In the genomic region with DNA sequence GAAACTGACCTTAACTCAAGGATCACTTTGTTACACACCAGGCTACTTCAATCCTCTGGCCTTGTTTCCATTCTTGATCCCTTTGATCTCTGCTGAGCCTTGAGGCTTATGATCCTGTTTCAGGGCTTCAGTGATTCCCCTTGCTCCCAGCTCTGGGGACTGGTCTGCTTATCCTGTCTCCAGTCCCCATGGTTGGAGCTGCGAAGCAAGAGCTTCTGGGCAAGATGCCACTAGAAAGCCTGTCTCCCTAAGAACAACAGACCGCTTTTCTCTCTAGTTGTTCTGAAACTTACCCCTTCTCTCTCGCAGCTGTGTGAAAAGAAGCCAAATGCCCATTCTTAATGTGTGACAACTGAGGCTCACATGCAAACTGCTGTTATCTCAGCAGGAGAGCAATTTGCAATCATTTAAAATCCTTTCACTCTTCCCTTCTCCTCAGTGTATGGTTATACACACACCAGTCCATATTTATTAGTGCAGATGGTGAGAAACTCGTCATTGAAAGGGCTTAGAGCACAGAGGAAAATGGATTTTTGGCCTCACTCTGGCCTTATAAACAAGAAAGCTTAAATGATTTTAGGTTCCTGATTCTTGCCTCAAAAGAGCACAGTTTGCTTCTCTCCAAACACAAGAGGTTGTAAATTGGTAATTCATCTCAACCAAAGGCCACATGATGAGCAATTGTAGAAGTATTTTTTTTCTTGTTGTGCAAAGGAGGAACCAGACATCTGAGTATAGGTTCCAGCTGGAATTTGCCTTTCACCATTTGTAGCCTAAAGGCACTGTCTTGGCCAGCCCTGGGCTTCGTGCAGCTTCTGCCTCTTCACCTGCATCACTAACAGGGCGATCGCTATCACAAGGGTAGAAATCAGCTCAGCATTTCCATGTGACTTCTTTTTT, we compare ENCODE assay signal across 9 cellular contexts.
DNase-seq lines count a peak whose midpoint lies in the region; FAIRE-seq and TF ChIP-seq lines count a peak whose summit lies in the region.
"Had no signal": no experiment of that assay in that cellular context is flagged by ENCODE, and none has a peak within 500 bp of the region (broad histone marks: within the 10 kb centered on the region; RNA-seq: fewer than 3 reads in every experiment).

No MANE protein-coding gene starts in this region.

- H3K27me3 ChIP-seq in astrocyte (ENCODE audit: insufficient read depth, low read length), result no peaks in the 10 kb centered on the region

- H3K36me3 ChIP-seq in astrocyte (ENCODE audit: insufficient read depth, low read length), result no peaks in the 10 kb centered on the region
- H3K36me3 ChIP-seq in OCI-LY7 (ENCODE audit: insufficient read depth, low read length), result no peaks in the 10 kb centered on the region

- no peak overlapping the region for H3K4me3 Mint-ChIP-seq in astrocyte (ENCODE audit: unreplicated experiment)
- no peak overlapping the region for H3K4me3 Mint-ChIP-seq in activated CD4-positive, alpha-beta memory T cell treated with anti-CD3 and anti-CD28 coated beads, Interleukin-2, amount 10 ng/mL, durations not matched to agents 7 days and 5 days
- H3K4me3 Mint-ChIP-seq in osteocyte (ENCODE audit: unreplicated experiment), result no peak overlapping the region
- H3K4me3 Mint-ChIP-seq: activated CD8-positive, alpha-beta T cell treated with anti-CD3 and anti-CD28 coated beads for 36 hours had no signal

- H3K36me3 Mint-ChIP-seq in astrocyte (ENCODE audit: low read depth, unreplicated experiment), result no peaks in the 10 kb centered on the region
- H3K36me3 Mint-ChIP-seq in activated CD4-positive, alpha-beta memory T cell treated with anti-CD3 and anti-CD28 coated beads, Interleukin-2, amount 10 ng/mL, durations not matched to agents 7 days and 5 days (ENCODE audit: low read depth), result no peaks in the 10 kb centered on the region
- H3K36me3 Mint-ChIP-seq in osteocyte (ENCODE audit: unreplicated experiment), result no peaks in the 10 kb centered on the region

- no peaks in the 10 kb centered on the region for H3K9me2 ChIP-seq in OCI-LY7 (ENCODE audit: insufficient read depth, low read length)

- no TSS peak for BruUV-seq in OCI-LY7 (replicated peaks; lab: Mats Ljungman, UMichigan)

- H3K27ac ChIP-seq in astrocyte (ENCODE audit: low read depth, low read length), result no peak overlapping the region
- no peak overlapping the region for H3K27ac ChIP-seq in OCI-LY7 (ENCODE audit: low read depth, low read length, poor library complexity, severe bottlenecking)

- peak; percentile 22 for DNase-seq in SKM-1 treated with dmso at 0.1 percent for 144 hours (lab: John Stamatoyannopoulos, UW; ENCODE audit: unreplicated experiment)
- no peak for DNase-seq in SKM-1 (lab: John Stamatoyannopoulos, UW; ENCODE audit: unreplicated experiment)
- DNase-seq in astrocyte (ENCODE audit: low read depth), result peak; percentile 63
- DNase-seq in iPS DF 4.7 (ENCODE audit: extremely low read depth, low spot score), result peak; percentile 44
- DNase-seq in cerebellar nuclear complex (lab: John Stamatoyannopoulos, UW), result no peak
- no peak for DNase-seq in activated CD4-positive, alpha-beta memory T cell treated with anti-CD3 and anti-CD28 coated beads, Interleukin-2, amount 10 ng/mL, durations not matched to agents 7 days and 5 days
- DNase-seq in osteocyte (ENCODE audit: extremely low spot score, unreplicated experiment), result no peak
- no peak for DNase-seq in OCI-LY7 (ENCODE audit: low spot score)
- DNase-seq: activated CD8-positive, alpha-beta T cell treated with anti-CD3 and anti-CD28 coated beads for 36 hours had no signal

- H3K9ac ChIP-seq in astrocyte (ENCODE audit: low read length), result no peak overlapping the region

- peak overlapping the region; percentile 28 for H3K4me2 ChIP-seq in astrocyte (ENCODE audit: low read length)
- no peak overlapping the region for H3K4me2 ChIP-seq in OCI-LY7 (ENCODE audit: low read length)

- H3K4me1 Mint-ChIP-seq in astrocyte (ENCODE audit: low read depth, unreplicated experiment) (peaks cover 13% of the 10 kb centered on the region), osteocyte (ENCODE audit: unreplicated experiment) (peaks cover 32% of the 10 kb centered on the region)
- peaks cover 13% of the 10 kb centered on the region for H3K4me1 Mint-ChIP-seq in activated CD4-positive, alpha-beta memory T cell treated with anti-CD3 and anti-CD28 coated beads, Interleukin-2, amount 10 ng/mL, durations not matched to agents 7 days and 5 days

- CTCF ChIA-PET in activated CD4-positive, alpha-beta memory T cell treated with anti-CD3 and anti-CD28 coated beads, Interleukin-2, amount 10 ng/mL, durations not matched to agents 7 days and 5 days (lab: Charles Lee), result no interaction called here
- CTCF ChIA-PET in OCI-LY7 (lab: Charles Lee; ENCODE audit: unreplicated experiment), result no interaction called here

- H3K79me2 ChIP-seq in astrocyte (ENCODE audit: insufficient read depth, low read length) (no peaks in the 10 kb centered on the region), OCI-LY7 (ENCODE audit: insufficient read depth, low read depth, low read length) (no peaks in the 10 kb centered on the region)

- H3K27me3 Mint-ChIP-seq in astrocyte (ENCODE audit: low read depth, unreplicated experiment) (peaks cover 4% of the 10 kb centered on the region), osteocyte (ENCODE audit: unreplicated experiment) (peaks cover 13% of the 10 kb centered on the region)
- peaks cover 60% of the 10 kb centered on the region for H3K27me3 Mint-ChIP-seq in activated CD4-positive, alpha-beta memory T cell treated with anti-CD3 and anti-CD28 coated beads, Interleukin-2, amount 10 ng/mL, durations not matched to agents 7 days and 5 days

- intact Hi-C loops in OCI-LY7 (cut with micrococcal nuclease; ENCODE audit: unreplicated experiment), result no loop called here

- H3K9me3 Mint-ChIP-seq in astrocyte (ENCODE audit: unreplicated experiment) (peaks cover 4% of the 10 kb centered on the region), osteocyte (ENCODE audit: unreplicated experiment) (peaks cover 4% of the 10 kb centered on the region)
- no peaks in the 10 kb centered on the region for H3K9me3 Mint-ChIP-seq in activated CD4-positive, alpha-beta memory T cell treated with anti-CD3 and anti-CD28 coated beads, Interleukin-2, amount 10 ng/mL, durations not matched to agents 7 days and 5 days
- H3K9me3 Mint-ChIP-seq: activated CD8-positive, alpha-beta T cell treated with anti-CD3 and anti-CD28 coated beads for 36 hours had no signal

- no peak overlapping the region for H3K4me3 ChIP-seq in astrocyte (ENCODE audit: insufficient read depth, low read depth, low read length)
- H3K4me3 ChIP-seq in OCI-LY7 (ENCODE audit: low read depth, low read length, poor library complexity, severe bottlenecking), result no peak overlapping the region

- H3K9me3 ChIP-seq in astrocyte (ENCODE audit: insufficient read depth, low read depth, low read length) (no peaks in the 10 kb centered on the region), OCI-LY7 (ENCODE audit: low read length) (no peaks in the 10 kb centered on the region)

- H4K20me1 ChIP-seq in astrocyte (ENCODE audit: insufficient read depth, low read length) (no peaks in the 10 kb centered on the region), OCI-LY7 (ENCODE audit: insufficient read depth, low read length) (no peaks in the 10 kb centered on the region)

- no peak for FAIRE-seq in astrocyte (lab: Jason Lieb, UNC)

- H3K27ac Mint-ChIP-seq in astrocyte (ENCODE audit: unreplicated experiment) (peak overlapping the region; percentile 15), osteocyte (ENCODE audit: unreplicated experiment) (no peak overlapping the region)
- no peak overlapping the region for H3K27ac Mint-ChIP-seq in activated CD4-positive, alpha-beta memory T cell treated with anti-CD3 and anti-CD28 coated beads, Interleukin-2, amount 10 ng/mL, durations not matched to agents 7 days and 5 days
- H3K27ac Mint-ChIP-seq: activated CD8-positive, alpha-beta T cell treated with anti-CD3 and anti-CD28 coated beads for 36 hours had no signal

- TF ChIP-seq CTCF in astrocyte (IDR thresholded peaks at IDR 0.05; ENCODE audit: insufficient read depth, low read depth, low read length) (no peak), osteocyte (IDR thresholded peaks at IDR 0.05) (no peak), OCI-LY7 (conservative IDR thresholded peaks at IDR 0.05; ENCODE audit: low read length) (no peak)

- H3K4me1 ChIP-seq in astrocyte (ENCODE audit: insufficient read depth, low read length) (peaks cover 27% of the 10 kb centered on the region), OCI-LY7 (ENCODE audit: insufficient read depth, low read length, poor library complexity, severe bottlenecking) (peaks cover 19% of the 10 kb centered on the region)

- H2AFZ ChIP-seq in astrocyte (ENCODE audit: low read depth, low read length) (peak overlapping the region; percentile 39), OCI-LY7 (ENCODE audit: low read length) (no peak overlapping the region)

- POLR2A ChIA-PET in activated CD4-positive, alpha-beta memory T cell treated with anti-CD3 and anti-CD28 coated beads, Interleukin-2, amount 10 ng/mL, durations not matched to agents 7 days and 5 days (lab: Charles Lee), result interaction anchor here (0.7 kb wide), 1 partner anchor 32 kb away, joined by 4 read pairs; no protein-coding TSS in a partner anchor
- POLR2A ChIA-PET in OCI-LY7 (lab: Charles Lee), result interaction anchor here (1.5 kb wide), 1 partner anchor 16 kb away, joined by 5 read pairs; no protein-coding TSS in a partner anchor

Comparison
In these comparisons a context has a peak if more than half of its experiments do, and no peak if none do; other contexts are left out.
1. DNase-seq: peak in SKM-1 treated with dmso at 0.1 percent for 144 hours (single experiment), astrocyte (single experiment) and iPS DF 4.7 (single experiment); none in SKM-1 (single experiment), cerebellar nuclear complex (0 of 2), activated CD4-positive, alpha-beta memory T cell treated with anti-CD3 and anti-CD28 coated beads, Interleukin-2, amount 10 ng/mL, durations not matched to agents 7 days and 5 days (single experiment), osteocyte (single experiment) and OCI-LY7 (single experiment).